16 cellular contexts compared by ENCODE assay signal in the genomic region with DNA sequence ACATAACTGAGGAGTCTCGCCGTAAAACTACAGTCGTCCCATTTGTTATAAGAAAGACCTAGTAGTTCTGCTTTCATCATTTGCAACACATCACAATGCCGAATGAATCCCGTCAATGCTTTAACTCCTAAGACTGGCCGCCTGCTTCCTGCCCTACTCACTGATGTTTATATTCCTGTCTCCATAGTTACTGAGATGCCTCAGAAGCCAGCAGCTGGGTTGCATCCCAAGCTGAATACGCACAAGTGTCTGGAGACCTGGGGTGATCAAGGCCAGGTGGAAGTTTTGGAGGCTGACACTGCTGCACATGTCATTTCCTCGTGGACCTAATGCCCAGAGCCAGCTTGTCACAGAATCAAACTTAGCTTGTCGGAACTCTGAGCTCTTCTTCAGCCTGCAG.
DNase-seq lines count a peak whose midpoint lies in the region; ATAC-seq, FAIRE-seq and TF ChIP-seq lines count a peak whose summit lies in the region.
"Had no signal": no experiment of that assay in that cellular context is flagged by ENCODE, and none has a peak within 500 bp of the region (broad histone marks: within the 10 kb centered on the region; RNA-seq: fewer than 3 reads in every experiment).

No MANE protein-coding gene starts in this region.

- no peak overlapping the region for H2AFZ ChIP-seq in astrocyte (ENCODE audit: low read depth, low read length)

- peaks cover 22% of the 10 kb centered on the region for H3K4me1 ChIP-seq in astrocyte (ENCODE audit: insufficient read depth, low read length)
- peaks cover 0 to 35% (median 4%) of the 10 kb centered on the region in 9 donors for H3K4me1 ChIP-seq in heart right ventricle
- H3K4me1 ChIP-seq in ovary (ENCODE audit: insufficient read depth): peaks cover 7% of the 10 kb centered on the region
- peaks cover 0 to 15% (median 0%) of the 10 kb centered on the region in 3 donors for H3K4me1 ChIP-seq in esophagus squamous epithelium

- no peaks in the 10 kb centered on the region for H3K9me3 ChIP-seq in astrocyte (ENCODE audit: insufficient read depth, low read depth, low read length)
- peaks cover 0 to 7% (median 0%) of the 10 kb centered on the region in 11 donors for H3K9me3 ChIP-seq in heart right ventricle
- no peaks in the 10 kb centered on the region for H3K9me3 ChIP-seq in ovary
- H3K9me3 ChIP-seq in esophagus squamous epithelium: peaks cover 0 to 2% (median 0%) of the 10 kb centered on the region in 3 donors

- H4K20me1 ChIP-seq in astrocyte (ENCODE audit: insufficient read depth, low read length): no peaks in the 10 kb centered on the region

- H3K4me3 ChIP-seq in astrocyte (ENCODE audit: insufficient read depth, low read depth, low read length) (no peak overlapping the region), heart right ventricle (no peak overlapping the region), ovary (no peak overlapping the region), esophagus squamous epithelium (no peak overlapping the region)
- H3K4me3 ChIP-seq: dorsolateral prefrontal cortex, spleen had no signal

- no peaks in the 10 kb centered on the region for H3K27me3 Mint-ChIP-seq in astrocyte (ENCODE audit: low read depth, unreplicated experiment)
- H3K27me3 Mint-ChIP-seq: naive B cell had no signal

- H3K79me2 ChIP-seq in astrocyte (ENCODE audit: insufficient read depth, low read length): no peaks in the 10 kb centered on the region

- H3K9me3 Mint-ChIP-seq in astrocyte (ENCODE audit: unreplicated experiment): no peaks in the 10 kb centered on the region

- TF ChIP-seq POLR2A in ovary (IDR thresholded peaks at IDR 0.05): no peak
- no peak for TF ChIP-seq POLR2A in esophagus squamous epithelium (IDR thresholded peaks at IDR 0.05)

- H3K27ac Mint-ChIP-seq in astrocyte (ENCODE audit: unreplicated experiment): peak overlapping the region; percentile 23
- H3K27ac Mint-ChIP-seq: activated naive CD8-positive, alpha-beta T cell treated with anti-CD3 and anti-CD28 coated beads for 36 hours had no signal

- no peak overlapping the region for H3K4me2 ChIP-seq in astrocyte (ENCODE audit: low read length)

- H3K36me3 ChIP-seq in astrocyte (ENCODE audit: insufficient read depth, low read length) (no peaks in the 10 kb centered on the region), heart right ventricle (no peaks in the 10 kb centered on the region), ovary (no peaks in the 10 kb centered on the region), esophagus squamous epithelium (no peaks in the 10 kb centered on the region)
- H3K36me3 ChIP-seq: spleen had no signal

- ATAC-seq in heart right ventricle: peak; percentile 30 to 85 (median 77)
- ATAC-seq in HG03442 (IDR thresholded peaks at IDR 0.05; ENCODE audit: unreplicated experiment): no peak
- ATAC-seq in HG02588 (IDR thresholded peaks at IDR 0.05; ENCODE audit: unreplicated experiment): no peak
- ATAC-seq: PC-3 had no signal

- TF ChIP-seq CTCF in astrocyte (IDR thresholded peaks at IDR 0.05; ENCODE audit: insufficient read depth, low read depth, low read length) (no peak), heart right ventricle (IDR thresholded peaks at IDR 0.05) (no peak), ovary (IDR thresholded peaks at IDR 0.05) (no peak), esophagus squamous epithelium (IDR thresholded peaks at IDR 0.05) (no peak)

- no peak overlapping the region for H3K9ac ChIP-seq in astrocyte (ENCODE audit: low read length)

- no peak overlapping the region for H3K4me3 Mint-ChIP-seq in astrocyte (ENCODE audit: unreplicated experiment)
- H3K4me3 Mint-ChIP-seq: activated naive CD8-positive, alpha-beta T cell treated with anti-CD3 and anti-CD28 coated beads for 36 hours; naive B cell had no signal

- peaks cover 18% of the 10 kb centered on the region for H3K4me1 Mint-ChIP-seq in astrocyte (ENCODE audit: low read depth, unreplicated experiment)

- no peak overlapping the region for H3K27ac ChIP-seq in astrocyte (ENCODE audit: low read depth, low read length)
- H3K27ac ChIP-seq in heart right ventricle: peak overlapping the region in 2 of 10 donors; percentile 20 to 29
- H3K27ac ChIP-seq in ovary: no peak overlapping the region
- H3K27ac ChIP-seq in esophagus squamous epithelium: no peak overlapping the region
- H3K27ac ChIP-seq: C4-2B, dorsolateral prefrontal cortex, spleen had no signal

- WGBS in heart right ventricle, 2 donors: 37 to 50% methylated on average over 9 of the region's 9 CpGs
- 22 to 31% (median 24%) methylated on average over 9 of the region's 9 CpGs for WGBS in ovary, 3 donors
- 68 to 77% methylated on average over 8 to 9 of the region's 9 CpGs for WGBS in esophagus squamous epithelium, 2 donors

- TF ChIP-seq EP300 in ovary (IDR thresholded peaks at IDR 0.05): no peak

- no peak for FAIRE-seq in astrocyte (lab: Jason Lieb, UNC)

- H3K27me3 ChIP-seq in astrocyte (ENCODE audit: insufficient read depth, low read length) (no peaks in the 10 kb centered on the region), heart right ventricle (no peaks in the 10 kb centered on the region), ovary (no peaks in the 10 kb centered on the region), esophagus squamous epithelium (no peaks in the 10 kb centered on the region)
- H3K27me3 ChIP-seq: dorsolateral prefrontal cortex, spleen had no signal

- intact Hi-C loops in heart right ventricle (cut with DNase I): no loop called here
- intact Hi-C loops in ovary (cut with DNase I): no loop called here
- intact Hi-C loops in esophagus squamous epithelium (cut with DNase I): no loop called here

- DNase-seq in GM04504 (ENCODE audit: low read depth): peak; percentile 71
- peak; percentile 82 for DNase-seq in astrocyte (ENCODE audit: low read depth)
- DNase-seq in heart right ventricle: peak; percentile 21 to 71
- DNase-seq in ovary: peak; percentile 37 to 68 (median 44)
- no peak for DNase-seq in esophagus squamous epithelium (lab: John Stamatoyannopoulos, UW)
- DNase-seq in stimulated activated CD4-positive, alpha-beta T cell treated with anti-CD3 and anti-CD28 coated beads, Interleukin-2, amount 100 ng/mL, for 24 hours: no peak
- DNase-seq: activated naive CD8-positive, alpha-beta T cell treated with anti-CD3 and anti-CD28 coated beads for 36 hours; dorsolateral prefrontal cortex; GOT3; naive B cell; NCI-H2029 treated with DMSO at 0.1 percent for 48 hours; PC-3; spleen had no signal

- H3K36me3 Mint-ChIP-seq in astrocyte (ENCODE audit: low read depth, unreplicated experiment): no peaks in the 10 kb centered on the region
- H3K36me3 Mint-ChIP-seq: activated naive CD8-positive, alpha-beta T cell treated with anti-CD3 and anti-CD28 coated beads for 36 hours had no signal

Comparison
In these comparisons a context has a peak if more than half of its experiments do, and no peak if none do; other contexts are left out.
1. DNase-seq: peak in GM04504 (single experiment), astrocyte (single experiment), heart right ventricle (2 of 2) and ovary (5 of 5); none in esophagus squamous epithelium (single experiment) and stimulated activated CD4-positive, alpha-beta T cell treated with anti-CD3 and anti-CD28 coated beads, Interleukin-2, amount 100 ng/mL, for 24 hours (0 of 2).
2. ATAC-seq: peak in heart right ventricle (8 of 8); none in HG03442 (single experiment) and HG02588 (single experiment).